Comparison of ENCODE assay signal across 20 cellular contexts in genomic region chr4:1164956-1165545, GRCh38. TPM values are rescaled to one million over a fixed set of nuclear protein-coding genes. Genes with fewer than 3 reads are reported as not detected.
DNase-seq lines count a peak whose midpoint lies in the region; ATAC-seq and TF ChIP-seq lines count a peak whose summit lies in the region.
"Had no signal": no experiment of that assay in that cellular context is flagged by ENCODE, and none has a peak within 500 bp of the region (broad histone marks: within the 10 kb centered on the region; RNA-seq: fewer than 3 reads in every experiment).

No MANE protein-coding gene starts in this region.

- no peak overlapping the region for H2AK5ac ChIP-seq in mesenchymal stem cell (ENCODE audit: low read length, severe bottlenecking)

- H3K9me2 ChIP-seq in MM.1S (replicated peaks; ENCODE audit: insufficient read depth, low read length) = no peaks in the 10 kb centered on the region

- H3K4me3 ChIP-seq in mesenchymal stem cell (ENCODE audit: insufficient read depth in 1 of 2, low read depth in 1 of 2, low read length in 2 of 2) (no peak overlapping the region), MM.1S (ENCODE audit: low read length) (no peak overlapping the region)
- H3K4me3 ChIP-seq: BLaER1 treated with 17β-estradiol and CSF1 and Interleukin-3, amounts not matched to agents 10 nM and 100 nM; GM23338 had no signal

- H2AFZ ChIP-seq in mesenchymal stem cell (ENCODE audit: low read depth, low read length) = no peak overlapping the region
- H2AFZ ChIP-seq in MM.1S (ENCODE audit: low read length) = no peak overlapping the region
- H2AFZ ChIP-seq: GM23338 had no signal

- no peak overlapping the region for H2BK12ac ChIP-seq in mesenchymal stem cell (ENCODE audit: low read length in 2 of 2)

- peaks cover 13% of the 10 kb centered on the region for H3K27me3 Mint-ChIP-seq in activated CD8-positive, alpha-beta memory T cell treated with anti-CD3 and anti-CD28 coated beads, Interleukin-2, amount 10 ng/mL, durations not matched to agents 7 days and 5 days
- peaks cover 2% of the 10 kb centered on the region for H3K27me3 Mint-ChIP-seq in stimulated activated memory B cell treated with anti-CD40 and anti-IgM and Interleukin-4, amounts not matched to agents 10 μg/mL and 1 μg/mL and 100 μg/mL, for 72 hours

- H3K79me1 ChIP-seq in mesenchymal stem cell (replicated peaks; ENCODE audit: low read length, poor library complexity, severe bottlenecking) = peaks cover 14% of the 10 kb centered on the region

- H3K9ac ChIP-seq in mesenchymal stem cell (ENCODE audit: low read length) = no peak overlapping the region
- no peak overlapping the region for H3K9ac ChIP-seq in MM.1S (ENCODE audit: low read length)
- H3K9ac ChIP-seq: BLaER1 treated with 17β-estradiol and CSF1 and Interleukin-3, amounts not matched to agents 10 nM and 100 nM had no signal

- peaks cover 8% of the 10 kb centered on the region; the same call in 1 of the 2 replicates for H3F3A ChIP-seq in MM.1S (ENCODE audit: insufficient read depth, low read length)

- peak overlapping the region in 1 of 2 experiments; percentile 18 for H3K14ac ChIP-seq in mesenchymal stem cell (ENCODE audit: low read length in 2 of 2)

- H3K36me3 ChIP-seq in mesenchymal stem cell (ENCODE audit: control insufficient read depth in 1 of 2, insufficient read depth in 2 of 2, low read depth in 1 of 2, low read length in 2 of 2) (peaks cover 27 to 45% of the 10 kb centered on the region in 2 experiments), MM.1S (replicated peaks; ENCODE audit: insufficient read depth, low read length) (no peaks in the 10 kb centered on the region)
- H3K36me3 ChIP-seq: BLaER1 treated with 17β-estradiol and CSF1 and Interleukin-3, amounts not matched to agents 10 nM and 100 nM had no signal

- H2BK15ac ChIP-seq in mesenchymal stem cell (ENCODE audit: low read depth, poor library complexity, severe bottlenecking) = no peak overlapping the region

- H3K4ac ChIP-seq in mesenchymal stem cell (ENCODE audit: low read depth in 1 of 2, low read length in 2 of 2) = no peak overlapping the region

- no peak overlapping the region for H2BK120ac ChIP-seq in mesenchymal stem cell (ENCODE audit: low read depth, low read length)

- H3K4me2 ChIP-seq in mesenchymal stem cell (ENCODE audit: low read length, poor library complexity, severe bottlenecking) (no peak overlapping the region), MM.1S (ENCODE audit: low read depth, low read length) (no peak overlapping the region)
- H3K4me2 ChIP-seq: GM23338 had no signal

- ATAC-seq in activated CD8-positive, alpha-beta memory T cell treated with anti-CD3 and anti-CD28 coated beads, Interleukin-2, amount 10 ng/mL, durations not matched to agents 7 days and 5 days = no peak
- ATAC-seq in stimulated activated memory B cell treated with anti-CD40 and anti-IgM and Interleukin-4, amounts not matched to agents 10 μg/mL and 1 μg/mL and 100 μg/mL, for 72 hours = no peak
- ATAC-seq: GM23338 had no signal

- no peak overlapping the region for H4K91ac ChIP-seq in mesenchymal stem cell (ENCODE audit: low read length)

- CTCF ChIA-PET in activated CD8-positive, alpha-beta memory T cell treated with anti-CD3 and anti-CD28 coated beads, Interleukin-2, amount 10 ng/mL, durations not matched to agents 7 days and 5 days (lab: Charles Lee) = interaction anchor here (3.1 to 3.9 kb wide), 2 partner anchors 103 to 182 kb away, joined by 22 to 38 read pairs; partner anchors contain the start of gene UVSSA

- peaks cover 33% of the 10 kb centered on the region for H3K4me1 ChIP-seq in mesenchymal stem cell (ENCODE audit: control insufficient read depth, insufficient read depth, low read depth, low read length)
- H3K4me1 ChIP-seq in MM.1S (ENCODE audit: low read length) = peaks cover 23% of the 10 kb centered on the region

- H3K27ac ChIP-seq in C4-2B (peak overlapping the region; percentile 86), mesenchymal stem cell (ENCODE audit: low read length, poor library complexity, severe bottlenecking) (no peak overlapping the region), MM.1S (ENCODE audit: low read length) (no peak overlapping the region)
- H3K27ac ChIP-seq: BLaER1 treated with 17β-estradiol and CSF1 and Interleukin-3, amounts not matched to agents 10 nM and 100 nM; HL-60 had no signal

- no peaks in the 10 kb centered on the region for H3K79me2 ChIP-seq in MM.1S (ENCODE audit: low read length)

- no peak overlapping the region for H3K18ac ChIP-seq in mesenchymal stem cell (ENCODE audit: low read depth in 1 of 2, low read length in 2 of 2)

- peaks cover under 1% of the 10 kb centered on the region for H3K36me3 Mint-ChIP-seq in activated CD8-positive, alpha-beta memory T cell treated with anti-CD3 and anti-CD28 coated beads, Interleukin-2, amount 10 ng/mL, durations not matched to agents 7 days and 5 days
- H3K36me3 Mint-ChIP-seq in stimulated activated memory B cell treated with anti-CD40 and anti-IgM and Interleukin-4, amounts not matched to agents 10 μg/mL and 1 μg/mL and 100 μg/mL, for 72 hours = peaks cover 11% of the 10 kb centered on the region

- peaks cover 18% of the 10 kb centered on the region for H3K4me1 Mint-ChIP-seq in activated CD8-positive, alpha-beta memory T cell treated with anti-CD3 and anti-CD28 coated beads, Interleukin-2, amount 10 ng/mL, durations not matched to agents 7 days and 5 days
- H3K4me1 Mint-ChIP-seq in stimulated activated memory B cell treated with anti-CD40 and anti-IgM and Interleukin-4, amounts not matched to agents 10 μg/mL and 1 μg/mL and 100 μg/mL, for 72 hours = peaks cover 54% of the 10 kb centered on the region

- no peak overlapping the region for H3K27ac Mint-ChIP-seq in activated CD8-positive, alpha-beta memory T cell treated with anti-CD3 and anti-CD28 coated beads, Interleukin-2, amount 10 ng/mL, durations not matched to agents 7 days and 5 days
- H3K27ac Mint-ChIP-seq in stimulated activated memory B cell treated with anti-CD40 and anti-IgM and Interleukin-4, amounts not matched to agents 10 μg/mL and 1 μg/mL and 100 μg/mL, for 72 hours = peak overlapping the region; percentile 41
- H3K27ac Mint-ChIP-seq: CD4-positive, alpha-beta T cell; GM23338 had no signal

- no peak overlapping the region for H2BK5ac ChIP-seq in mesenchymal stem cell (ENCODE audit: low read depth, low read length, poor library complexity, severe bottlenecking)

- no peaks in the 10 kb centered on the region for H4K20me1 ChIP-seq in MM.1S (ENCODE audit: insufficient read depth, low read length)

- peaks cover 0 to 3% of the 10 kb centered on the region in 2 experiments for H3K27me3 ChIP-seq in mesenchymal stem cell (ENCODE audit: control insufficient read depth in 1 of 2, insufficient read depth in 1 of 2, low read length in 2 of 2)
- H3K27me3 ChIP-seq in MM.1S (replicated peaks; ENCODE audit: insufficient read depth, low read length) = no peaks in the 10 kb centered on the region; the same call in 1 of the 2 replicates

- 91% methylated on average over 13 of the region's 13 CpGs for WGBS in mesenchymal stem cell

- H3K9me3 ChIP-seq in mesenchymal stem cell (ENCODE audit: control insufficient read depth, low read length) (no peaks in the 10 kb centered on the region), MM.1S (replicated peaks; ENCODE audit: insufficient read depth, low read length) (no peaks in the 10 kb centered on the region)
- H3K9me3 ChIP-seq: Caco-2 had no signal

- TF ChIP-seq CTCF in C4-2B (conservative IDR thresholded peaks at IDR 0.05) (no peak), MM.1S (IDR thresholded peaks at IDR 0.05; ENCODE audit: low read length) (no peak)

- no peak overlapping the region for H3K4me3 Mint-ChIP-seq in activated CD8-positive, alpha-beta memory T cell treated with anti-CD3 and anti-CD28 coated beads, Interleukin-2, amount 10 ng/mL, durations not matched to agents 7 days and 5 days
- no peak overlapping the region for H3K4me3 Mint-ChIP-seq in stimulated activated memory B cell treated with anti-CD40 and anti-IgM and Interleukin-4, amounts not matched to agents 10 μg/mL and 1 μg/mL and 100 μg/mL, for 72 hours
- H3K4me3 Mint-ChIP-seq: GM23338 had no signal

- H3K9me3 Mint-ChIP-seq in activated CD8-positive, alpha-beta memory T cell treated with anti-CD3 and anti-CD28 coated beads, Interleukin-2, amount 10 ng/mL, durations not matched to agents 7 days and 5 days (ENCODE audit: low read depth) = no peaks in the 10 kb centered on the region
- H3K9me3 Mint-ChIP-seq in stimulated activated memory B cell treated with anti-CD40 and anti-IgM and Interleukin-4, amounts not matched to agents 10 μg/mL and 1 μg/mL and 100 μg/mL, for 72 hours = peaks cover 12% of the 10 kb centered on the region
- H3K9me3 Mint-ChIP-seq: CD4-positive, alpha-beta T cell had no signal

- DNase-seq in activated CD8-positive, alpha-beta memory T cell treated with anti-CD3 and anti-CD28 coated beads, Interleukin-2, amount 10 ng/mL, durations not matched to agents 7 days and 5 days = peak; percentile 33
- no peak for DNase-seq in activated CD8-positive, alpha-beta memory T cell treated with anti-CD3 and anti-CD28 coated beads for 24 hours
- DNase-seq in mesenchymal stem cell (peak; percentile 56), D341Med (ENCODE audit: low spot score) (no peak), MM.1S (no peak), NCI-H1436 treated with DMSO at 0.1 percent for 48 hours (lab: John Stamatoyannopoulos, UW) (no peak)
- DNase-seq: 8988T; Caco-2; CD4-positive, alpha-beta T cell; DMS153; DMS79; GDM1; HCEC 1CT had no signal

- no peak overlapping the region for H3K23ac ChIP-seq in mesenchymal stem cell (ENCODE audit: low read length in 2 of 2)

- no peak overlapping the region for H4K8ac ChIP-seq in mesenchymal stem cell (ENCODE audit: low read length)

RNA-seq across cellular contexts. Expression of gene SPON2, which starts 7.3 kb away (rescaled TPM):
- total RNA-seq in activated CD8-positive, alpha-beta memory T cell treated with anti-CD3 and anti-CD28 coated beads, Interleukin-2, amount 10 ng/mL, durations not matched to agents 7 days and 5 days = 10 to 100 TPM; 11.7 to 28.0 TPM
- polyA plus RNA-seq in mesenchymal stem cell (2013, experiment 1 of 2) = 3,023 TPM
- polyA plus RNA-seq in mesenchymal stem cell (2013, experiment 2 of 2) = 3,062 TPM
- total RNA-seq: HT1080 had no signal

RNA-seq across cellular contexts. Expression of gene RNF212, which starts 51.7 kb away (rescaled TPM):
- total RNA-seq in activated CD8-positive, alpha-beta memory T cell treated with anti-CD3 and anti-CD28 coated beads, Interleukin-2, amount 10 ng/mL, durations not matched to agents 7 days and 5 days = 1 to 10 TPM; 1.2 to 3.2 TPM
- polyA plus RNA-seq in mesenchymal stem cell (2013, experiment 1 of 2) = 2.9 TPM
- 3.2 TPM for polyA plus RNA-seq in mesenchymal stem cell (2013, experiment 2 of 2)
- total RNA-seq: Caco-2, Daoy, HT1080 had no signal

Comparison
In these comparisons a context has a peak if more than half of its experiments do, and no peak if none do; other contexts are left out.
1. DNase-seq: peak in activated CD8-positive, alpha-beta memory T cell treated with anti-CD3 and anti-CD28 coated beads, Interleukin-2, amount 10 ng/mL, durations not matched to agents 7 days and 5 days (single experiment) and mesenchymal stem cell (single experiment); none in activated CD8-positive, alpha-beta memory T cell treated with anti-CD3 and anti-CD28 coated beads for 24 hours (single experiment), D341Med (single experiment), MM.1S (single experiment) and NCI-H1436 treated with DMSO at 0.1 percent for 48 hours (single experiment).